8 cellular contexts compared by ENCODE assay signal in the genomic region with DNA sequence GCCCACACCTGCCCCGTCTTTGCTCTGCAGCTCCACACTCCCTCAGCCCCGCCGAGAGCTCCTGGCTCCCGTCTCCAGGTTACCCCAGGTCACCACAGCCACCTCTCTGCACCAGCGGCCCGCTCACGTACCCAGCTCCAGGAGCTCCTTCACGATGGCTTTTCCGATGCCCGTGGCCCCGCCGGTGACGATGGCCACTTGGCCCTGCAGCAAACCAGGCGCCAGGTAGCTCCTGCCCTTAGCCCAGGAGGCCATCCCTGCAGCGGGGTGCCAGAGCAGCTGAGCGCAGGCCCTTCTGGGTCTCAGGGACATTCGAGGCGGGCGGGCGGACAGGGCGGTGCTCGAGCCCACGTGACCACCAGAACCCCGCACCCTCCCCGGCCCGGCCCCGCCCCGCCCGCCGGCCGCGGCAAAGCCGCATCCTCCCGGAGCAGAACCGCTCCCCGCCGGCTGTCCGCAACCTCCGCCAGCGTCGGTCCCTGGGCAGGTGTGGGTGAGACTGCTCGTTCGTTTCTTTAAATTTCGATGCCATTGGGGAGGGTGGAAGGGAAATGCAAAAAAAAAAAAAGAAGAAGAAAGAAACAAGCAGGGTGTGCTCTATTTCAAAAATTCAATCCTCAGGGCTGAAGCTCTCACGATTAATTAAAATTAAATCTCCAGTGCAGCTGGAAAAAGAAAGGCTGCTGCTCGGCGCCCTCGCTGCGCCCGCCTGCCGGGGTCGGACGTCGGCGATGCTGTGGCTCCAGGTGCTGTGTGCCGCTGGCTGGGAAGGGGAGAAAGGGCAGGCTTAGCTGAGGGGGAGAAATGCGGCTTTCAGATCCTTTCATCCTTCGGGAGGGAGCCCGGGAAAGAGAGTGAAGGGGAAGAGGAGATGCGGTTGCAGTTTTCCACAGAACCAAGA. TPM values are rescaled to one million over a fixed set of nuclear protein-coding genes. Genes with fewer than 3 reads are reported as not detected.
A peak's percentile ranks its signal among the peaks of the same experiment; 100 is the strongest.
DNase-seq lines count a peak whose midpoint lies in the region; ATAC-seq and TF ChIP-seq lines count a peak whose summit lies in the region.

A gene (minus strand): TSS at position 323 of the 901 bp plus-strand sequence. CDS start 68 bp downstream, at position 255.
A gene with protein sequence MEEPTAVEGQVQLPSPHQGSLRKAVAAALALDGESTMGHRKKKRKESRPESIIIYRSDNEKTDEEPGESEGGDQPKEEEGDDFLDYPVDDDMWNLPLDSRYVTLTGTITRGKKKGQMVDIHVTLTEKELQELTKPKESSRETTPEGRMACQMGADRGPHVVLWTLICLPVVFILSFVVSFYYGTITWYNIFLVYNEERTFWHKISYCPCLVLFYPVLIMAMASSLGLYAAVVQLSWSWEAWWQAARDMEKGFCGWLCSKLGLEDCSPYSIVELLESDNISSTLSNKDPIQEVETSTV (plus strand): TSS at position 433 of the 901 bp plus-strand sequence. CDS start 14,045 bp downstream, outside the sequence.

- H3K4me1 ChIP-seq in mammary epithelial cell (ENCODE audit: insufficient read depth, low read length) = peaks cover 24% of the 10 kb centered on the region
- H3K4me1 ChIP-seq in spleen = peaks cover 17 to 85% (median 57%) of the 10 kb centered on the region in 6 donors

- H3K27me3 ChIP-seq in WERI-Rb-1 (ENCODE audit: insufficient read depth, low read depth, severe bottlenecking) = no peaks in the 10 kb centered on the region
- no peaks in the 10 kb centered on the region for H3K27me3 ChIP-seq in mammary epithelial cell (ENCODE audit: insufficient read depth, low read length)
- H3K27me3 ChIP-seq in spleen (replicated peaks in 1 of 7) = no peaks in the 10 kb centered on the region

- intact Hi-C loops in mammary epithelial cell (cut with micrococcal nuclease) (loop anchor here (2.0 kb wide), 2 partner anchors 27 to 49 kb away; a partner anchor contains a TSS), spleen (cut with DNase I; ENCODE audit: low total_unique reads) (no loop called here)

- no peaks in the 10 kb centered on the region for H4K20me1 ChIP-seq in mammary epithelial cell (ENCODE audit: insufficient read depth, low read length)

- H3K4me3 ChIP-seq in WERI-Rb-1 (ENCODE audit: low read depth, low read length) = peak within 1 kb of the TSS; percentile 91
- peak within 1 kb of the TSS; percentile 85 to 90 (median 90) for H3K4me3 ChIP-seq in mammary epithelial cell (replicated peaks in 1 of 3; ENCODE audit: insufficient read depth in 1 of 3, low read depth in 2 of 3, low read length in 3 of 3)
- peak within 1 kb of the TSS; percentile 52 to 87 (median 71) for H3K4me3 ChIP-seq in spleen

- peak within 1 kb of the TSS; percentile 59 for H3K9ac ChIP-seq in mammary epithelial cell (ENCODE audit: insufficient read depth, low read length)

- peak within 1 kb of the TSS; percentile 100 for H2AFZ ChIP-seq in mammary epithelial cell (ENCODE audit: low read depth, low read length)

- peak within 1 kb of the TSS; percentile 100 for H3K4me2 ChIP-seq in mammary epithelial cell (ENCODE audit: insufficient read depth, low read depth, low read length)

- dilution Hi-C loops in mammary epithelial cell (cut with HindIII; ENCODE audit: low sequenced_read_pairs) = no loop called here

- H3K36me3 ChIP-seq in WERI-Rb-1 (no peaks in the 10 kb centered on the region), mammary epithelial cell (ENCODE audit: insufficient read depth, low read length) (no peaks in the 10 kb centered on the region), spleen (no peaks in the 10 kb centered on the region)

- BruUV-seq in mammary epithelial cell (replicated peaks; lab: Mats Ljungman, UMichigan) = no TSS peak

- H3K27ac ChIP-seq in WERI-Rb-1 = peak within 1 kb of the TSS; percentile 90
- H3K27ac ChIP-seq in mammary epithelial cell (ENCODE audit: insufficient read depth, low read depth, low read length) = no peak within 1 kb of the TSS
- H3K27ac ChIP-seq in spleen = peak within 1 kb of the TSS; percentile 44 to 86 (median 76)

- no peak for TF ChIP-seq POLR2A in spleen (IDR thresholded peaks at IDR 0.05)

- in situ Hi-C loops in mammary epithelial cell (cut with MboI; ENCODE audit: low sequenced_read_pairs in 2 of 2) = no loop called here

- TF ChIP-seq CTCF in WERI-Rb-1 (IDR thresholded peaks at IDR 0.05; ENCODE audit: low read depth, low read length) (no peak), mammary epithelial cell (conservative IDR thresholded peaks at IDR 0.05 in 1 of 2, IDR thresholded peaks at IDR 0.05 in 1 of 2; ENCODE audit: extremely low read depth in 1 of 2, insufficient read depth in 1 of 2, low read depth in 1 of 2, low read length in 2 of 2) (no peak), spleen (IDR thresholded peaks at IDR 0.05 in 8 of 11, conservative IDR thresholded peaks at IDR 0.05 in 3 of 11) (no peak)

- peak; percentile 92 for ATAC-seq in HG02973 (IDR thresholded peaks at IDR 0.05; ENCODE audit: unreplicated experiment)

- no peaks in the 10 kb centered on the region for H3K79me2 ChIP-seq in mammary epithelial cell (ENCODE audit: insufficient read depth, low read length)

- H3K9me3 ChIP-seq in WERI-Rb-1 (ENCODE audit: severe bottlenecking) (no peaks in the 10 kb centered on the region), mammary epithelial cell (replicated peaks; ENCODE audit: insufficient read depth, low read length) (no peaks in the 10 kb centered on the region), spleen (no peaks in the 10 kb centered on the region)

- 5% methylated on average over 26 of the region's 60 CpGs for WGBS in mammary epithelial cell (ENCODE audit: low coverage, missing lambda C conversion rate)
- 1 to 3% (median 2%) methylated on average over 46 to 60 of the region's 60 CpGs for WGBS in spleen, 5 donors

- CTCF ChIA-PET in mammary epithelial cell (lab: Charles Lee; ENCODE audit: low non-redundant PET) = no interaction called here

- DNase-seq in NK-92 treated with Interleukin-12 subunit alpha and Interleukin-12 subunit beta, amount 100 ng/mL, for 24 hours (lab: John Stamatoyannopoulos, UW) = peak; percentile 56
- DNase-seq in NK-92 (lab: John Stamatoyannopoulos, UW; ENCODE audit: unreplicated experiment) (no peak), NCI-H2107 (lab: John Stamatoyannopoulos, UW) (peak; percentile 66), WERI-Rb-1 (peak; percentile 90), mammary epithelial cell (peak; percentile 71), inferior parietal cortex (ENCODE audit: extremely low spot score) (peak; percentile 61), spleen (peak; percentile 96)

RNA-seq across cellular contexts. Expression of the first gene that starts in this region (rescaled TPM):
- total RNA-seq in mammary epithelial cell = 10 to 100 TPM in 1 of 2 donors, 1 to 10 TPM in 1; 8.8 to 11.2 TPM
- polyA plus RNA-seq in mammary epithelial cell = 13.7 TPM
- polyA minus RNA-seq in mammary epithelial cell = 12.1 TPM
- 10 to 100 TPM in 5 of 7 donors, 1 to 10 TPM in 2; 6.9 to 16.9 (median 12.9) TPM for total RNA-seq in spleen
- 1 to 10 TPM; 5.0 to 6.2 (median 5.1) TPM for polyA plus RNA-seq in spleen

RNA-seq across cellular contexts. Expression of the second gene that starts in this region (rescaled TPM):
- total RNA-seq in mammary epithelial cell = 1 to 10 TPM in 1 of 2 donors, under 1 TPM in 1; 0.24 to 1.8 TPM
- 0.15 TPM for polyA plus RNA-seq in mammary epithelial cell
- polyA minus RNA-seq in mammary epithelial cell = not detected
- total RNA-seq in spleen = 1 to 10 TPM in 3 of 7 donors, under 1 TPM in 4; 0.57 to 1.3 (median 0.94) TPM
- under 1 TPM; 0.19 to 0.35 (median 0.24) TPM for polyA plus RNA-seq in spleen
